Comparison of ENCODE assay signal across 24 cellular contexts in the genomic region with DNA sequence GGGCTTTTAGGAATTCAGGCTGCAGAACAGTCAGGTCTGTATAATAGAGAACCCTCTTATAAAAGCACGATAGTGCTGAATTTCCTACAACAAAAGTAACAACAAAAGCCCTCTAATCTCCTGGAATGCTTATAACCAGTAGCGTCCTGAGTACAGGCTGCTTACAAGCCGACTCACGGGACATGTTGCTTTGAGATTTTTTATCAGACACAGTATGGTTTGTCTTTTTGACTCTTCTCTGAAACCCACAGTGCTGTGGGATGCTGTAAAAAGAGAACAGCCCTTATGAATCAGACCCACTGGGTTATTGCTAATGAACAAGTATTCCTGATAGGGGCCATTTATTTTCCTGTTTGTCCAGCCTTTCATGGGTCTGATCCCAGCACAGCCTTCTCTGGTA. TPM values are rescaled to one million over a fixed set of nuclear protein-coding genes. Genes with fewer than 3 reads are reported as not detected.
A peak's percentile ranks its signal among the peaks of the same experiment; 100 is the strongest.
DNase-seq lines count a peak whose midpoint lies in the region; TF ChIP-seq lines count a peak whose summit lies in the region.
"Had no signal": no experiment of that assay in that cellular context is flagged by ENCODE, and none has a peak within 500 bp of the region (broad histone marks: within the 10 kb centered on the region; RNA-seq: fewer than 3 reads in every experiment).

No MANE protein-coding gene starts in this region.

- dilution Hi-C loops in mammary epithelial cell (cut with HindIII; ENCODE audit: low sequenced_read_pairs), result no loop called here

- H3K4me3 ChIP-seq in mammary epithelial cell (replicated peaks in 1 of 3; ENCODE audit: insufficient read depth in 1 of 3, low read depth in 2 of 3, low read length in 3 of 3) (no peak overlapping the region), breast epithelium (no peak overlapping the region), astrocyte of the spinal cord (ENCODE audit: low read depth, low read length) (no peak overlapping the region), neural progenitor cell (no peak overlapping the region)
- H3K4me3 ChIP-seq: BLaER1 treated with 17β-estradiol and CSF1 and Interleukin-3, amounts not matched to agents 10 nM and 100 nM; GM12878; GM23248 had no signal

- H3F3A ChIP-seq in neural progenitor cell (ENCODE audit: low read depth), result no peaks in the 10 kb centered on the region

- CTCF ChIA-PET in mammary epithelial cell (lab: Charles Lee; ENCODE audit: low non-redundant PET), result no interaction called here

- H2AFZ ChIP-seq in mammary epithelial cell (ENCODE audit: low read depth, low read length) (no peak overlapping the region), neural progenitor cell (replicated peaks) (no peak overlapping the region)
- H2AFZ ChIP-seq: GM23248 had no signal

- 71% methylated on average over 4 of the region's 4 CpGs for WGBS in mammary epithelial cell (ENCODE audit: low coverage, missing lambda C conversion rate)

- intact Hi-C loops in mammary epithelial cell (cut with micrococcal nuclease) (no loop called here), breast epithelium (cut with DNase I; ENCODE audit: low total_unique reads) (no loop called here)

- DNase-seq in mammary epithelial cell, result peak; percentile 44
- no peak for DNase-seq in breast epithelium (ENCODE audit: low spot score in 2 of 2)
- DNase-seq in astrocyte of the spinal cord (ENCODE audit: low read depth, low spot score), result peak; percentile 58
- peak; percentile 26 for DNase-seq in neural progenitor cell (ENCODE audit: low spot score)
- DNase-seq in NCI-H2196 (lab: John Stamatoyannopoulos, UW; ENCODE audit: unreplicated experiment), result no peak
- DNase-seq in activated naive CD8-positive, alpha-beta T cell treated with anti-CD3 and anti-CD28 coated beads for 36 hours, result no peak
- no peak for DNase-seq in progenitor cell of endocrine pancreas (ENCODE audit: low spot score, unreplicated experiment)
- DNase-seq: AML-193; BE2C; CD4-positive, alpha-beta T cell; CD8-positive, alpha-beta memory T cell; DMS 273 treated with DMSO at 0.1 percent for 48 hours; DMS79; EL; GDM1; GM23248; H7; HCEC 1CT had no signal

- H3K27ac Mint-ChIP-seq in neural progenitor cell, result no peak overlapping the region
- no peak overlapping the region for H3K27ac Mint-ChIP-seq in activated naive CD8-positive, alpha-beta T cell treated with anti-CD3 and anti-CD28 coated beads for 36 hours
- H3K27ac Mint-ChIP-seq in progenitor cell of endocrine pancreas, result no peak overlapping the region
- H3K27ac Mint-ChIP-seq: CD14-positive monocyte; CD4-positive, alpha-beta T cell; CD8-positive, alpha-beta memory T cell had no signal

- H3K36me3 ChIP-seq in mammary epithelial cell (ENCODE audit: insufficient read depth, low read length) (no peaks in the 10 kb centered on the region), breast epithelium (no peaks in the 10 kb centered on the region), neural progenitor cell (no peaks in the 10 kb centered on the region)
- H3K36me3 ChIP-seq: BE2C; BLaER1 treated with 17β-estradiol and CSF1 and Interleukin-3, amounts not matched to agents 10 nM and 100 nM had no signal

- H3K4me1 ChIP-seq in mammary epithelial cell (ENCODE audit: insufficient read depth, low read length) (peaks cover 6% of the 10 kb centered on the region), breast epithelium (no peaks in the 10 kb centered on the region), neural progenitor cell (no peaks in the 10 kb centered on the region)
- H3K4me1 ChIP-seq: BLaER1 treated with 17β-estradiol and CSF1 and Interleukin-3, amounts not matched to agents 10 nM and 100 nM had no signal

- no peaks in the 10 kb centered on the region for H3K36me3 Mint-ChIP-seq in neural progenitor cell
- no peaks in the 10 kb centered on the region for H3K36me3 Mint-ChIP-seq in activated naive CD8-positive, alpha-beta T cell treated with anti-CD3 and anti-CD28 coated beads for 36 hours
- H3K36me3 Mint-ChIP-seq in progenitor cell of endocrine pancreas (ENCODE audit: insufficient read depth), result no peaks in the 10 kb centered on the region
- H3K36me3 Mint-ChIP-seq: CD14-positive monocyte; CD8-positive, alpha-beta memory T cell had no signal

- no peak overlapping the region for H3K9ac ChIP-seq in mammary epithelial cell (ENCODE audit: insufficient read depth, low read length)
- no peak overlapping the region for H3K9ac ChIP-seq in neural progenitor cell
- H3K9ac ChIP-seq: BLaER1 treated with 17β-estradiol and CSF1 and Interleukin-3, amounts not matched to agents 10 nM and 100 nM; GM23248 had no signal

- BruUV-seq in mammary epithelial cell (replicated peaks; lab: Mats Ljungman, UMichigan), result no TSS peak

- H3K4me3 Mint-ChIP-seq in neural progenitor cell, result no peak overlapping the region
- H3K4me3 Mint-ChIP-seq in activated naive CD8-positive, alpha-beta T cell treated with anti-CD3 and anti-CD28 coated beads for 36 hours, result no peak overlapping the region
- no peak overlapping the region for H3K4me3 Mint-ChIP-seq in progenitor cell of endocrine pancreas (ENCODE audit: low read depth)
- H3K4me3 Mint-ChIP-seq: CD14-positive monocyte; CD4-positive, alpha-beta T cell; CD8-positive, alpha-beta memory T cell had no signal

- H3K27ac ChIP-seq in mammary epithelial cell (ENCODE audit: insufficient read depth, low read depth, low read length) (no peak overlapping the region), breast epithelium (no peak overlapping the region), neural progenitor cell (no peak overlapping the region)
- H3K27ac ChIP-seq: 22Rv1; BLaER1 treated with 17β-estradiol and CSF1 and Interleukin-3, amounts not matched to agents 10 nM and 100 nM; GM23248 had no signal

- in situ Hi-C loops in mammary epithelial cell (cut with MboI; ENCODE audit: low sequenced_read_pairs in 2 of 2), result no loop called here
- in situ Hi-C loops in astrocyte of the spinal cord (cut with HindIII; ENCODE audit: low sequenced_read_pairs), result no loop called here

- H3K9me3 Mint-ChIP-seq in neural progenitor cell (no peaks in the 10 kb centered on the region), progenitor cell of endocrine pancreas (ENCODE audit: low read depth) (no peaks in the 10 kb centered on the region)
- peaks cover 6% of the 10 kb centered on the region for H3K9me3 Mint-ChIP-seq in activated naive CD8-positive, alpha-beta T cell treated with anti-CD3 and anti-CD28 coated beads for 36 hours
- H3K9me3 Mint-ChIP-seq: CD4-positive, alpha-beta T cell had no signal

- TF ChIP-seq CTCF in mammary epithelial cell (conservative IDR thresholded peaks at IDR 0.05 in 1 of 2, IDR thresholded peaks at IDR 0.05 in 1 of 2; ENCODE audit: extremely low read depth in 1 of 2, insufficient read depth in 1 of 2, low read depth in 1 of 2, low read length in 2 of 2) (no peak), breast epithelium (IDR thresholded peaks at IDR 0.05) (no peak), astrocyte of the spinal cord (IDR thresholded peaks at IDR 0.05; ENCODE audit: low read depth, low read length) (no peak), neural progenitor cell (IDR thresholded peaks at IDR 0.05) (no peak), progenitor cell of endocrine pancreas (IDR thresholded peaks at IDR 0.05; ENCODE audit: unreplicated experiment) (no peak)

- no peaks in the 10 kb centered on the region for H3K9me3 ChIP-seq in mammary epithelial cell (replicated peaks; ENCODE audit: insufficient read depth, low read length)
- H3K9me3 ChIP-seq in breast epithelium, result no peaks in the 10 kb centered on the region
- no peaks in the 10 kb centered on the region for H3K9me3 ChIP-seq in neural progenitor cell (ENCODE audit: low read depth)
- H3K9me3 ChIP-seq: BE2C; BLaER1 treated with 17β-estradiol and CSF1 and Interleukin-3, amounts not matched to agents 10 nM and 100 nM had no signal

- H3K27me3 Mint-ChIP-seq in neural progenitor cell (ENCODE audit: insufficient read depth, low read depth) (no peaks in the 10 kb centered on the region), progenitor cell of endocrine pancreas (peaks cover 5% of the 10 kb centered on the region)
- H3K27me3 Mint-ChIP-seq in activated naive CD8-positive, alpha-beta T cell treated with anti-CD3 and anti-CD28 coated beads for 36 hours, result no peaks in the 10 kb centered on the region
- H3K27me3 Mint-ChIP-seq: CD4-positive, alpha-beta T cell; CD8-positive, alpha-beta memory T cell had no signal

- H3K27me3 ChIP-seq in mammary epithelial cell (ENCODE audit: insufficient read depth, low read length) (no peaks in the 10 kb centered on the region), breast epithelium (no peaks in the 10 kb centered on the region), neural progenitor cell (peaks cover 16% of the 10 kb centered on the region)
- H3K27me3 ChIP-seq: BE2C; BLaER1 treated with 17β-estradiol and CSF1 and Interleukin-3, amounts not matched to agents 10 nM and 100 nM had no signal

- H3K4me2 ChIP-seq in mammary epithelial cell (ENCODE audit: insufficient read depth, low read depth, low read length) (no peak overlapping the region), neural progenitor cell (no peak overlapping the region)
- H3K4me2 ChIP-seq: BLaER1 treated with 17β-estradiol and CSF1 and Interleukin-3, amounts not matched to agents 10 nM and 100 nM had no signal

- no peaks in the 10 kb centered on the region for H3K79me2 ChIP-seq in mammary epithelial cell (ENCODE audit: insufficient read depth, low read length)
- no peaks in the 10 kb centered on the region for H3K79me2 ChIP-seq in neural progenitor cell (ENCODE audit: low read depth)

- no peaks in the 10 kb centered on the region for H3K4me1 Mint-ChIP-seq in neural progenitor cell
- H3K4me1 Mint-ChIP-seq in activated naive CD8-positive, alpha-beta T cell treated with anti-CD3 and anti-CD28 coated beads for 36 hours, result no peaks in the 10 kb centered on the region
- H3K4me1 Mint-ChIP-seq in progenitor cell of endocrine pancreas (ENCODE audit: low read depth), result no peaks in the 10 kb centered on the region
- H3K4me1 Mint-ChIP-seq: CD14-positive monocyte; CD8-positive, alpha-beta memory T cell had no signal

- H4K20me1 ChIP-seq in mammary epithelial cell (ENCODE audit: insufficient read depth, low read length), result no peaks in the 10 kb centered on the region
- peaks cover 3% of the 10 kb centered on the region for H4K20me1 ChIP-seq in neural progenitor cell (ENCODE audit: low read depth)
- H4K20me1 ChIP-seq: BLaER1 treated with 17β-estradiol and CSF1 and Interleukin-3, amounts not matched to agents 10 nM and 100 nM had no signal

- no peak for TF ChIP-seq POLR2A in breast epithelium (IDR thresholded peaks at IDR 0.05)

RNA-seq across cellular contexts. Expression of a gene that starts 59.4 kb away (rescaled TPM):
- total RNA-seq in mammary epithelial cell (10 to 100 TPM in 1 of 2 donors, under 1 TPM in 1; 0.35 to 10.3 TPM), breast epithelium (not detected), neural progenitor cell (ENCODE audit: low replicate concordance) (0.90 TPM in 1 of 2 replicates, not detected in the other), progenitor cell of endocrine pancreas (not detected in 2 replicates)
- 0.39 TPM for polyA plus RNA-seq in mammary epithelial cell
- not detected for polyA minus RNA-seq in mammary epithelial cell
- not detected for total RNA-seq in activated naive CD8-positive, alpha-beta T cell treated with anti-CD3 and anti-CD28 coated beads for 36 hours
- total RNA-seq: CD4-positive, alpha-beta T cell; CD8-positive, alpha-beta memory T cell; H1 had no signal
- polyA plus RNA-seq: AG04450; CD14-positive monocyte; CD8-positive, alpha-beta memory T cell had no signal

Comparison
In these comparisons a context has a peak if more than half of its experiments do, and no peak if none do; other contexts are left out.
1. DNase-seq: peak in mammary epithelial cell (single experiment), astrocyte of the spinal cord (single experiment) and neural progenitor cell (single experiment); none in breast epithelium (0 of 2), NCI-H2196 (single experiment), activated naive CD8-positive, alpha-beta T cell treated with anti-CD3 and anti-CD28 coated beads for 36 hours (single experiment) and progenitor cell of endocrine pancreas (single experiment).